22 cellular contexts compared by ENCODE assay signal in genomic region chr16:84463221-84463620, GRCh38. TPM values are rescaled to one million over a fixed set of nuclear protein-coding genes. Genes with fewer than 3 reads are reported as not detected.
DNase-seq lines count a peak whose midpoint lies in the region; ATAC-seq and TF ChIP-seq lines count a peak whose summit lies in the region.
"Had no signal": no experiment of that assay in that cellular context is flagged by ENCODE, and none has a peak within 500 bp of the region (broad histone marks: within the 10 kb centered on the region; RNA-seq: fewer than 3 reads in every experiment).

No MANE protein-coding gene starts in this region.

- peaks cover 0 to 2% of the 10 kb centered on the region in 2 donors for H3K4me1 Mint-ChIP-seq in natural killer cell treated with Interleukin-12 subunit alpha and Interleukin-12 subunit beta and Interleukin-15 and Interleukin-18, amount 100 ng/mL, for 72 hours (ENCODE audit: low read depth in 2 of 2)

- H3K27me3 ChIP-seq in tibial artery, result no peaks in the 10 kb centered on the region
- H3K27me3 ChIP-seq: gastroesophageal sphincter, Peyer's patch, right lobe of liver, upper lobe of left lung had no signal

- no peak overlapping the region for H3K27ac ChIP-seq in coronary artery
- no peak overlapping the region for H3K27ac ChIP-seq in tibial artery
- H3K27ac ChIP-seq: gastroesophageal sphincter, GM23248, Peyer's patch, right lobe of liver, upper lobe of left lung, WERI-Rb-1 had no signal

- H3K27me3 Mint-ChIP-seq in natural killer cell treated with Interleukin-12 subunit alpha and Interleukin-12 subunit beta and Interleukin-15 and Interleukin-18, amount 100 ng/mL, for 72 hours, result no peaks in the 10 kb centered on the region
- H3K27me3 Mint-ChIP-seq: activated CD4-positive, alpha-beta T cell treated with anti-CD3 and anti-CD28 coated beads, Interleukin-2, amount 10 ng/mL, durations not matched to agents 7 days and 5 days; activated naive CD8-positive, alpha-beta T cell had no signal

- no peak overlapping the region for H3K27ac Mint-ChIP-seq in natural killer cell treated with Interleukin-12 subunit alpha and Interleukin-12 subunit beta and Interleukin-15 and Interleukin-18, amount 100 ng/mL, for 72 hours
- H3K27ac Mint-ChIP-seq: activated CD4-positive, alpha-beta T cell treated with anti-CD3 and anti-CD28 coated beads, Interleukin-2, amount 10 ng/mL, durations not matched to agents 7 days and 5 days; activated naive CD8-positive, alpha-beta T cell had no signal

- no peaks in the 10 kb centered on the region for H3K4me1 ChIP-seq in tibial artery
- H3K4me1 ChIP-seq: Peyer's patch, right lobe of liver, upper lobe of left lung had no signal

- H3K4me3 ChIP-seq in coronary artery (no peak overlapping the region), tibial artery (no peak overlapping the region)
- H3K4me3 ChIP-seq: gastroesophageal sphincter, GM23248, Peyer's patch, right lobe of liver, upper lobe of left lung had no signal

- H3K4me3 Mint-ChIP-seq in natural killer cell treated with Interleukin-12 subunit alpha and Interleukin-12 subunit beta and Interleukin-15 and Interleukin-18, amount 100 ng/mL, for 72 hours, result no peak overlapping the region
- H3K4me3 Mint-ChIP-seq: activated CD4-positive, alpha-beta T cell treated with anti-CD3 and anti-CD28 coated beads, Interleukin-2, amount 10 ng/mL, durations not matched to agents 7 days and 5 days; activated naive CD8-positive, alpha-beta T cell had no signal

- TF ChIP-seq CTCF in coronary artery (IDR thresholded peaks at IDR 0.05) (no peak), tibial artery (IDR thresholded peaks at IDR 0.05) (no peak)

- intact Hi-C loops in tibial artery (cut with DNase I; ENCODE audit: low total_unique reads), result no loop called here

- peaks cover 22% of the 10 kb centered on the region for H3K36me3 Mint-ChIP-seq in natural killer cell treated with Interleukin-12 subunit alpha and Interleukin-12 subunit beta and Interleukin-15 and Interleukin-18, amount 100 ng/mL, for 72 hours

- H3K36me3 ChIP-seq in tibial artery, result peaks cover 17 to 63% (median 33%) of the 10 kb centered on the region in 3 donors
- H3K36me3 ChIP-seq: right lobe of liver, WERI-Rb-1 had no signal

- ATAC-seq in natural killer cell treated with Interleukin-12 subunit alpha and Interleukin-12 subunit beta and Interleukin-15 and Interleukin-18, amount 100 ng/mL, for 72 hours, result no peak
- no peak for ATAC-seq in HG02798 (IDR thresholded peaks at IDR 0.05; ENCODE audit: poor library complexity, unreplicated experiment)
- ATAC-seq: gastroesophageal sphincter, right lobe of liver had no signal

- H3K9me3 Mint-ChIP-seq in natural killer cell treated with Interleukin-12 subunit alpha and Interleukin-12 subunit beta and Interleukin-15 and Interleukin-18, amount 100 ng/mL, for 72 hours, result no peaks in the 10 kb centered on the region

- peaks cover 0 to 7% (median 3%) of the 10 kb centered on the region in 3 donors for H3K9me3 ChIP-seq in tibial artery
- H3K9me3 ChIP-seq: right lobe of liver had no signal

- DNase-seq in activated CD8-positive, alpha-beta memory T cell treated with anti-CD3 and anti-CD28 coated beads, Interleukin-2, amount 50 U/mL, for 48 hours, result peak; percentile 32
- no peak for DNase-seq in activated CD8-positive, alpha-beta memory T cell treated with anti-CD3 and anti-CD28 coated beads, Interleukin-2, amount 50 U/mL, for 4 hours
- DNase-seq in coronary artery (ENCODE audit: low spot score) (peak; percentile 68), tibial artery (peak; percentile 6 to 37), NCI-H187 treated with DMSO at 0.1 percent for 48 hours (lab: John Stamatoyannopoulos, UW) (no peak)
- DNase-seq in natural killer cell treated with Interleukin-12 subunit alpha and Interleukin-12 subunit beta and Interleukin-15 and Interleukin-18, amount 100 ng/mL, for 72 hours (ENCODE audit: low spot score), result peak; percentile 28
- DNase-seq in stimulated activated CD4-positive, alpha-beta T cell treated with anti-CD3 and anti-CD28 coated beads, Interleukin-4, amount 100 ng/mL, for 24 hours, result no peak
- DNase-seq: activated CD4-positive, alpha-beta T cell treated with anti-CD3 and anti-CD28 coated beads, Interleukin-2, amount 10 ng/mL, durations not matched to agents 7 days and 5 days; DND-41; GF-D8; GM23248; NCI-H1694; NCI-H446; NCI-H774; stimulated activated CD4-positive, alpha-beta T cell treated with anti-CD3 and anti-CD28 coated beads, Interleukin-4, amount 100 ng/mL, for 4 hours; WERI-Rb-1 had no signal

RNA-seq across cellular contexts. Expression of gene MEAK7, which starts 41.2 kb away (rescaled TPM):
- 10 to 100 TPM in 1 of 2 donors, 1 to 10 TPM in 1; 9.4 to 10.0 TPM for total RNA-seq in natural killer cell treated with Interleukin-12 subunit alpha and Interleukin-12 subunit beta and Interleukin-15 and Interleukin-18, amount 100 ng/mL, for 72 hours

Comparison
In these comparisons a context has a peak if more than half of its experiments do, and no peak if none do; other contexts are left out.
1. DNase-seq: peak in activated CD8-positive, alpha-beta memory T cell treated with anti-CD3 and anti-CD28 coated beads, Interleukin-2, amount 50 U/mL, for 48 hours (single experiment), coronary artery (single experiment), natural killer cell treated with Interleukin-12 subunit alpha and Interleukin-12 subunit beta and Interleukin-15 and Interleukin-18, amount 100 ng/mL, for 72 hours (single experiment) and tibial artery (2 of 2); none in activated CD8-positive, alpha-beta memory T cell treated with anti-CD3 and anti-CD28 coated beads, Interleukin-2, amount 50 U/mL, for 4 hours (single experiment), stimulated activated CD4-positive, alpha-beta T cell treated with anti-CD3 and anti-CD28 coated beads, Interleukin-4, amount 100 ng/mL, for 24 hours (single experiment) and NCI-H187 treated with DMSO at 0.1 percent for 48 hours (single experiment).